ENCODE assay signal across 8 cellular contexts in the genomic region with DNA sequence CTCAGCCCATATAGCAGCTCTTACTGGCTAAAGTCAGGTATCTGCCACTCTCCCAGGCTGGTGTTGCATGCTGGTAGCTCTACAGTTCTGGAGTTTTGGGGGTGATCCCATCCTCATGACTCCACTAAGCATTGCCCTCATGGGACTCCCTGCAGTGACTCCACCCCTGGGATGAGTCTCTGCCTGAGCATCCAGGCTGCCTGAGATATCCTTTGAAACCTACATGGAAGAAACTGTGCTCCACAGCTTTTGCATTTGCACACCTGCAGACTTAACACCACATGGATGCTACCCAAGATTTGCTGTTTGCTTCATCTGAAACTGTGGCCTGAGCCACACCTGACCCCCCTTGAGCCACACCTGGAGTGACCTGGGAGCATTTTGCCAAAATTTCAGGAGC.
"Had no signal": no experiment of that assay in that cellular context is flagged by ENCODE, and none has a peak within 500 bp of the region (broad histone marks: within the 10 kb centered on the region; RNA-seq: fewer than 3 reads in every experiment).

No MANE protein-coding gene starts in this region.

- H3K36me3 ChIP-seq: HAP-1 had no signal

- H3K4me1 ChIP-seq: HAP-1 had no signal

- FAIRE-seq: HepG2 had no signal

- H3K9me3 ChIP-seq: HAP-1 had no signal

- ATAC-seq: HCT116, HepG2 had no signal

- H3K4me3 ChIP-seq: GM23248, HAP-1 had no signal

- DNase-seq: GM23248, GOT3, H7, HFFc6 had no signal

- H3K27ac ChIP-seq: GM23248, HL-60 had no signal
